8 cellular contexts compared by ENCODE assay signal in genomic region chr1:248872752-248873408, GRCh38. TPM values are rescaled to one million over a fixed set of nuclear protein-coding genes. Genes with fewer than 3 reads are reported as not detected.
DNase-seq lines count a peak whose midpoint lies in the region; ATAC-seq and TF ChIP-seq lines count a peak whose summit lies in the region.

No MANE protein-coding gene starts in this region.

- TF ChIP-seq POLR2A in adrenal gland (IDR thresholded peaks at IDR 0.05), result peak in 1 of 2 donors; percentile 40

- ATAC-seq in GM21825 (IDR thresholded peaks at IDR 0.05; ENCODE audit: unreplicated experiment) (peak; percentile 37), left cardiac atrium (peak; percentile 48 to 80)

- no peaks in the 10 kb centered on the region for H3K36me3 ChIP-seq in adrenal gland (replicated peaks in 1 of 2)

- DNase-seq in G401 (ENCODE audit: low spot score) (peak; percentile 80), RPMI8226 (peak; percentile 76), adrenal gland (peak; percentile 53 to 82 (median 65)), left cardiac atrium (peak; percentile 64), posterior cingulate gyrus (peak in 8 of 10 donors; percentile 32 to 89 (median 48)), 8988T (no peak)

- no peaks in the 10 kb centered on the region for H3K27me3 ChIP-seq in adrenal gland

- no peak for TF ChIP-seq RAD21 in Ishikawa (IDR thresholded peaks at IDR 0.05; ENCODE audit: low read depth)

- H3K27ac ChIP-seq in adrenal gland, result peak overlapping the region; percentile 76 to 97 (median 95)

- TF ChIP-seq EP300 in Ishikawa (IDR thresholded peaks at IDR 0.05; ENCODE audit: borderline replicate concordance), result no peak

- no peak for TF ChIP-seq CTCF in adrenal gland (IDR thresholded peaks at IDR 0.05)

- H3K9me3 ChIP-seq in adrenal gland (replicated peaks in 1 of 3), result no peaks in the 10 kb centered on the region

- intact Hi-C loops in adrenal gland (cut with DNase I), result no loop called here
- intact Hi-C loops in left cardiac atrium (cut with DNase I), result no loop called here
- intact Hi-C loops in posterior cingulate gyrus (cut with DNase I), result loop anchor here (1.0 kb wide), 1 partner anchor 10 kb away; no protein-coding TSS in a partner anchor

- WGBS in adrenal gland, 4 donors, result 1 to 2% (median 1%) methylated on average over 20 to 31 of the region's 31 CpGs

- in situ Hi-C loops in G401 (cut with HindIII; ENCODE audit: low sequenced_read_pairs), result no loop called here

- H3K4me1 ChIP-seq in adrenal gland (replicated peaks in 1 of 2), result no peaks in the 10 kb centered on the region

- peak overlapping the region in 3 of 4 donors; percentile 27 to 63 (median 58) for H3K4me3 ChIP-seq in adrenal gland

TF ChIP-seq in Ishikawa, 13 proteins besides CTCF, POLR2A, EP300 and RAD21:
- peak; percentile 49 for TF ChIP-seq EGR1 (IDR thresholded peaks at IDR 0.05)
- TF ChIP-seq REST (IDR thresholded peaks at IDR 0.05; ENCODE audit: low read depth), result no peak
- no peak for TF ChIP-seq CEBPB (IDR thresholded peaks at IDR 0.05)
- TF ChIP-seq TAF1 (IDR thresholded peaks at IDR 0.05; ENCODE audit: low read depth), result peak; percentile 9; the same call in 1 of the 2 replicates
- TF ChIP-seq ZBTB7A (IDR thresholded peaks at IDR 0.05; ENCODE audit: low read depth), result no peak
- TF ChIP-seq FOXM1 (IDR thresholded peaks at IDR 0.05; ENCODE audit: borderline replicate concordance, low read depth), result no peak
- no peak for TF ChIP-seq TCF12 (IDR thresholded peaks at IDR 0.05; ENCODE audit: low read depth)
- TF ChIP-seq MAX (IDR thresholded peaks at IDR 0.05), result peak; percentile 33; the same call in 1 of the 2 replicates
- TF ChIP-seq YY1 (IDR thresholded peaks at IDR 0.05; ENCODE audit: low read depth), result no peak
- no peak for TF ChIP-seq NFIC (IDR thresholded peaks at IDR 0.05)
- no peak for TF ChIP-seq CREB1 (IDR thresholded peaks at IDR 0.05; ENCODE audit: low read depth)
- TF ChIP-seq USF1 (IDR thresholded peaks at IDR 0.05), result no peak
- no peak for TF ChIP-seq TEAD4 (IDR thresholded peaks at IDR 0.05)

RNA-seq across cellular contexts. Expression of gene ZNF692, which starts 14.0 kb away (rescaled TPM):
- total RNA-seq in G401 (2014; rRNA removed; shearing (Covaris generic)), result 7.9 and 12.7 TPM in 2 replicates
- total RNA-seq in adrenal gland, result 10 to 100 TPM; 11.5 to 70.2 (median 30.4) TPM
- 100 to 1,000 TPM in 2 of 3 donors, 10 to 100 TPM in 1; 10.3 to 366 (median 155) TPM for polyA plus RNA-seq in adrenal gland
- 10 to 100 TPM; 16.3 to 22.3 TPM for total RNA-seq in left cardiac atrium

RNA-seq across cellular contexts. Expression of gene PGBD2, which starts 33.2 kb away (rescaled TPM):
- total RNA-seq in G401 (2014; rRNA removed; shearing (Covaris generic)), result 5.3 and 10.0 TPM in 2 replicates
- total RNA-seq in adrenal gland (1 to 10 TPM; 1.6 to 9.2 (median 4.2) TPM), left cardiac atrium (1 to 10 TPM; 3.5 TPM)
- 1 to 10 TPM; 4.5 to 7.2 (median 7.2) TPM for polyA plus RNA-seq in adrenal gland

RNA-seq across cellular contexts. Expression of gene ZNF672, which starts 34.9 kb away (rescaled TPM):
- 57.1 and 63.1 TPM in 2 replicates for total RNA-seq in G401 (2014; rRNA removed; shearing (Covaris generic))
- total RNA-seq in adrenal gland (10 to 100 TPM; 22.2 to 47.5 (median 32.1) TPM), left cardiac atrium (10 to 100 TPM; 41.6 to 42.2 TPM)
- 10 to 100 TPM in 2 of 3 donors, 1 to 10 TPM in 1; 9.5 to 14.8 (median 12.5) TPM for polyA plus RNA-seq in adrenal gland

RNA-seq across cellular contexts. Expression of gene SH3BP5L, which starts 47.2 kb away (rescaled TPM):
- 23.1 and 24.6 TPM in 2 replicates for total RNA-seq in G401 (2014; rRNA removed; shearing (Covaris generic))
- total RNA-seq in adrenal gland (10 to 100 TPM; 19.3 to 36.9 (median 26.5) TPM), left cardiac atrium (10 to 100 TPM; 15.1 to 18.5 TPM)
- 10 to 100 TPM; 15.4 to 29.2 (median 16.9) TPM for polyA plus RNA-seq in adrenal gland
